7 cellular contexts compared by ENCODE assay signal in genomic region chr5:16160706-16161105, GRCh38. TPM values are rescaled to one million over a fixed set of nuclear protein-coding genes. Genes with fewer than 3 reads are reported as not detected.
DNase-seq lines count a peak whose midpoint lies in the region; ATAC-seq, FAIRE-seq and TF ChIP-seq lines count a peak whose summit lies in the region.

No MANE protein-coding gene starts in this region.

- 0 to 1% methylated on average over 5 of the region's 5 CpGs for WGBS in body of pancreas, 2 donors

- no peak overlapping the region for H3K27ac ChIP-seq in body of pancreas
- no peak overlapping the region for H3K27ac ChIP-seq in kidney (ENCODE audit: low read depth in 2 of 2, low read length in 2 of 2)

- H3K9me3 ChIP-seq in body of pancreas: no peaks in the 10 kb centered on the region
- H3K9me3 ChIP-seq in kidney (ENCODE audit: control insufficient read depth in 1 of 2, low read length in 2 of 2): no peaks in the 10 kb centered on the region

- TF ChIP-seq CTCF in body of pancreas (IDR thresholded peaks at IDR 0.05): peak; percentile 28 to 74 (median 57)
- peak; percentile 45 for TF ChIP-seq CTCF in kidney (IDR thresholded peaks at IDR 0.05; ENCODE audit: borderline replicate concordance, extremely low read depth, insufficient read depth)
- no peak for TF ChIP-seq CTCF in omental fat pad (IDR thresholded peaks at IDR 0.05)

- peak; percentile 8 for FAIRE-seq in G401.6 (lab: Jason Lieb, UNC)
- peak; percentile 73 for FAIRE-seq in kidney (lab: Jason Lieb, UNC)

- intact Hi-C loops in body of pancreas (cut with DNase I) (no loop called here), kidney (cut with DNase I) (no loop called here)

- no peak for TF ChIP-seq POLR2A in body of pancreas (IDR thresholded peaks at IDR 0.05)

- H3K36me3 ChIP-seq in body of pancreas (replicated peaks in 1 of 2; ENCODE audit: insufficient read depth in 1 of 2, low read depth in 2 of 2) (no peaks in the 10 kb centered on the region), kidney (ENCODE audit: control insufficient read depth in 1 of 2, insufficient read depth in 2 of 2, low read length in 2 of 2) (no peaks in the 10 kb centered on the region)

- H3K27me3 ChIP-seq in body of pancreas: no peaks in the 10 kb centered on the region

- H3K9ac ChIP-seq in kidney (ENCODE audit: low read length in 2 of 2): no peak overlapping the region

- DNase-seq in NCI-H69 (lab: John Stamatoyannopoulos, UW) (peak; percentile 85), body of pancreas (peak; percentile 32 to 63 (median 43)), kidney (no peak), omental fat pad (ENCODE audit: low spot score) (no peak)

- ATAC-seq in GM21390 (IDR thresholded peaks at IDR 0.05; ENCODE audit: unreplicated experiment): peak; percentile 92
- peak; percentile 69 for ATAC-seq in HG03571 (IDR thresholded peaks at IDR 0.05; ENCODE audit: unreplicated experiment)
- peak; percentile 74 for ATAC-seq in body of pancreas
- no peak for ATAC-seq in omental fat pad (ENCODE audit: low FRiP score)

- H3K4me1 ChIP-seq in body of pancreas: no peaks in the 10 kb centered on the region
- no peaks in the 10 kb centered on the region for H3K4me1 ChIP-seq in kidney (ENCODE audit: control insufficient read depth in 1 of 2, insufficient read depth in 1 of 2, low read depth in 1 of 2, low read length in 2 of 2)

- H3K4me3 ChIP-seq in body of pancreas (no peak overlapping the region), kidney (ENCODE audit: low read length in 2 of 2) (no peak overlapping the region)

RNA-seq across cellular contexts. Expression of gene MARCHF11, which starts 18.9 kb away (rescaled TPM):
- not detected for total RNA-seq in body of pancreas
- not detected for total RNA-seq in kidney
- polyA plus RNA-seq in kidney (ENCODE audit: insufficient read depth, low read depth, low replicate concordance): 0.47 TPM
- not detected for total RNA-seq in omental fat pad

Comparison
In these comparisons a context has a peak if more than half of its experiments do, and no peak if none do; other contexts are left out.
1. DNase-seq: peak in NCI-H69 (single experiment) and body of pancreas (4 of 4); none in kidney (single experiment) and omental fat pad (single experiment).
2. CTCF ChIP-seq: peak in body of pancreas (7 of 7) and kidney (single experiment); none in omental fat pad (0 of 3).